Comparison of ENCODE assay signal across 8 cellular contexts in genomic region chr14:90235179-90235976, GRCh38. TPM values are rescaled to one million over a fixed set of nuclear protein-coding genes. Genes with fewer than 3 reads are reported as not detected.
A peak's percentile ranks its signal among the peaks of the same experiment; 100 is the strongest.
DNase-seq lines count a peak whose midpoint lies in the region; ATAC-seq, FAIRE-seq and TF ChIP-seq lines count a peak whose summit lies in the region.

No MANE protein-coding gene starts in this region.

- H3K27ac Mint-ChIP-seq in activated CD4-positive, alpha-beta memory T cell treated with anti-CD3 and anti-CD28 coated beads for 36 hours = no peak overlapping the region
- H3K27ac Mint-ChIP-seq in mesothelial cell of epicardium = no peak overlapping the region

- no peak overlapping the region for H2BK12ac ChIP-seq in H1 (ENCODE audit: low read depth, low read length)

- WGBS in H1 (ENCODE audit: extremely low coverage in 1 of 2, insufficient coverage in 1 of 2, insufficient read length in 1 of 2, insufficient replicate concordance in 2 of 2, low coverage in 1 of 2, low lambda C conversion rate in 2 of 2, missing lambda C conversion rate in 1 of 2), 2 experiments = 34% methylated on average over 25 of the region's 25 CpGs; no CpG with 5 or more reads in 1 of the 2 experiments

- peaks cover 22% of the 10 kb centered on the region for H3K36me3 Mint-ChIP-seq in activated CD4-positive, alpha-beta memory T cell treated with anti-CD3 and anti-CD28 coated beads for 36 hours
- H3K36me3 Mint-ChIP-seq in mesothelial cell of epicardium = no peaks in the 10 kb centered on the region

- no peaks in the 10 kb centered on the region for H3K79me1 ChIP-seq in H1 (ENCODE audit: low read depth, low read length)

- H2BK120ac ChIP-seq in H1 (replicated peaks; ENCODE audit: low read depth, low read length) = no peak overlapping the region

- TF ChIP-seq CTCF in HL-60 (IDR thresholded peaks at IDR 0.05; ENCODE audit: insufficient read depth, low read length) (peak; percentile 89), H1 (IDR thresholded peaks at IDR 0.05; ENCODE audit: control extremely low read depth in 1 of 3, insufficient read depth in 1 of 3, low read depth in 1 of 3, low read length in 3 of 3) (peak; percentile 77 to 90 (median 87)), mesothelial cell of epicardium (IDR thresholded peaks at IDR 0.05; ENCODE audit: unreplicated experiment) (peak; percentile 100)

- no peaks in the 10 kb centered on the region for H3K79me2 ChIP-seq in H1 (ENCODE audit: control insufficient read depth in 1 of 2, insufficient read depth in 2 of 2, low read length in 2 of 2)

- TF ChIP-seq RAD21 in H1 (IDR thresholded peaks at IDR 0.05 in 1 of 2, conservative IDR thresholded peaks at IDR 0.05 in 1 of 2; ENCODE audit: low read depth in 2 of 2, low read length in 2 of 2) = peak; percentile 94 to 95

- FAIRE-seq in H1 (lab: Jason Lieb, UNC) = no peak

- H3K14ac ChIP-seq in H1 (ENCODE audit: insufficient read length) = no peak overlapping the region

- no peak overlapping the region for H2BK20ac ChIP-seq in H1 (ENCODE audit: low read length)

- H2BK15ac ChIP-seq in H1 (ENCODE audit: low read length) = peak overlapping the region; percentile 81; the same call in 1 of the 2 replicates

- H3K27ac ChIP-seq in HL-60 (replicated peaks) (no peak overlapping the region), H1 (ENCODE audit: low read depth, low read length) (no peak overlapping the region)

- H3K4me1 Mint-ChIP-seq in activated CD4-positive, alpha-beta memory T cell treated with anti-CD3 and anti-CD28 coated beads for 36 hours (ENCODE audit: low read depth) = no peaks in the 10 kb centered on the region
- no peaks in the 10 kb centered on the region for H3K4me1 Mint-ChIP-seq in mesothelial cell of epicardium

- H3K56ac ChIP-seq in H1 (replicated peaks; ENCODE audit: insufficient read length, low read depth, low read length) = no peak overlapping the region

- no peak overlapping the region for H2BK5ac ChIP-seq in H1 (ENCODE audit: low read depth, low read length)

- H3K27me3 ChIP-seq in HL-60 (ENCODE audit: insufficient read depth, poor library complexity, severe bottlenecking) (no peaks in the 10 kb centered on the region), H1 (replicated peaks in 1 of 4; ENCODE audit: control insufficient read depth in 3 of 4, extremely low read depth in 1 of 4, insufficient read depth in 3 of 4, low read length in 3 of 4) (peaks cover 4 to 11% (median 7%) of the 10 kb centered on the region in 4 experiments)

- no peaks in the 10 kb centered on the region for H3K36me3 ChIP-seq in H1 (ENCODE audit: control insufficient read depth in 2 of 4, insufficient read depth in 4 of 4, low read length in 3 of 4)

- H3K23me2 ChIP-seq in H1 (ENCODE audit: low read depth, low read length) = no peaks in the 10 kb centered on the region

- no peak for TF ChIP-seq EP300 in H1 (IDR thresholded peaks at IDR 0.05; ENCODE audit: borderline replicate concordance in 1 of 2, low read depth in 2 of 2, low read length in 2 of 2)

- no peak overlapping the region for H3K4ac ChIP-seq in H1 (replicated peaks; ENCODE audit: insufficient read length, low read depth, low read length)

- POLR2A ChIA-PET in activated CD4-positive, alpha-beta memory T cell treated with anti-CD3 and anti-CD28 coated beads for 36 hours (lab: Charles Lee) = no interaction called here
- POLR2A ChIA-PET in H1 (lab: Charles Lee; ENCODE audit: partially characterized antibody) = no interaction called here

- intact Hi-C loops in activated CD4-positive, alpha-beta memory T cell treated with anti-CD3 and anti-CD28 coated beads for 36 hours (cut with micrococcal nuclease) = loop anchor here (1.0 to 10.0 kb wide), 5 partner anchors 41 to 1211 kb away; no protein-coding TSS in a partner anchor

- H3K4me1 ChIP-seq in H1 (replicated peaks in 1 of 4; ENCODE audit: control insufficient read depth in 3 of 4, insufficient read depth in 4 of 4, low read length in 3 of 4) = no peaks in the 10 kb centered on the region; a peak in 1 of 7 replicates

- H3K23ac ChIP-seq in H1 (ENCODE audit: insufficient read length) = no peak overlapping the region

- CTCF ChIA-PET in activated CD4-positive, alpha-beta memory T cell treated with anti-CD3 and anti-CD28 coated beads for 36 hours (lab: Charles Lee) = interaction anchor here (0.5 to 6.5 kb wide), 23 partner anchors 8 to 1208 kb away, joined by 3 to 77 read pairs (median 4); partner anchors contain the start of gene EFCAB11
- CTCF ChIA-PET in H1 (lab: Charles Lee; ENCODE audit: partially characterized antibody) = interaction anchor here (0.6 to 5.9 kb wide), 39 partner anchors 12 to 484 kb away, joined by 3 to 52 read pairs (median 3); no protein-coding TSS in a partner anchor

- H4K91ac ChIP-seq in H1 (replicated peaks; ENCODE audit: insufficient read length, low read length) = no peak overlapping the region

- H3K9me3 ChIP-seq in H1 (ENCODE audit: insufficient read depth in 2 of 2, low read depth in 1 of 2, low read length in 1 of 2) = peaks cover 25 to 31% of the 10 kb centered on the region in 2 experiments

- H4K8ac ChIP-seq in H1 (ENCODE audit: extremely low read depth, insufficient read depth, low read length) = no peak overlapping the region

- H3K4me3 Mint-ChIP-seq in activated CD4-positive, alpha-beta memory T cell treated with anti-CD3 and anti-CD28 coated beads for 36 hours = no peak overlapping the region
- no peak overlapping the region for H3K4me3 Mint-ChIP-seq in mesothelial cell of epicardium

- H3K9ac ChIP-seq in H1 (replicated peaks in 1 of 4; ENCODE audit: extremely low read depth in 1 of 4, low read depth in 3 of 4, low read length in 3 of 4) = no peak overlapping the region

- no peak overlapping the region for H2AK5ac ChIP-seq in H1 (ENCODE audit: low read depth, low read length)

- peak; percentile 65 to 72 for DNase-seq in HL-60 (ENCODE audit: low read depth in 1 of 2, low spot score in 1 of 2)
- DNase-seq in NCI-H748 (lab: John Stamatoyannopoulos, UW; ENCODE audit: unreplicated experiment) = peak; percentile 78
- DNase-seq in activated CD4-positive, alpha-beta memory T cell treated with anti-CD3 and anti-CD28 coated beads for 36 hours = peak; percentile 81
- peak; percentile 77 to 95 for DNase-seq in H1 (ENCODE audit: low read depth in 1 of 2, low spot score in 2 of 2)
- DNase-seq in mesothelial cell of epicardium (ENCODE audit: low spot score in 2 of 2, unreplicated experiment in 2 of 2) = peak; percentile 56 to 84
- DNase-seq in stimulated activated CD8-positive, alpha-beta memory T cell treated with anti-CD3 and anti-CD28 coated beads, Interleukin-4, amount 100 ng/mL, for 48 hours = peak; percentile 87

- H2AFZ ChIP-seq in H1 (ENCODE audit: low read length) = 0 out of 2 replicates have a peak overlapping the region, but pooled peaks have one; percentile 11

- ATAC-seq in GM18502 (IDR thresholded peaks at IDR 0.05; ENCODE audit: poor library complexity, unreplicated experiment) (peak; percentile 80), HG03378 (IDR thresholded peaks at IDR 0.05; ENCODE audit: unreplicated experiment) (no peak)

- H3K27me3 Mint-ChIP-seq in activated CD4-positive, alpha-beta memory T cell treated with anti-CD3 and anti-CD28 coated beads for 36 hours = peaks cover 10% of the 10 kb centered on the region
- H3K27me3 Mint-ChIP-seq in mesothelial cell of epicardium (ENCODE audit: low read depth) = peaks cover 18% of the 10 kb centered on the region

- peak overlapping the region in 1 of 2 experiments; percentile 25; a peak in 2 of 4 replicates for H3K4me2 ChIP-seq in H1 (ENCODE audit: insufficient read depth in 1 of 2, low read depth in 2 of 2, low read length in 2 of 2)

- no peaks in the 10 kb centered on the region for H4K20me1 ChIP-seq in H1 (replicated peaks in 1 of 2; ENCODE audit: control insufficient read depth in 1 of 2, insufficient read depth in 2 of 2, low read length in 2 of 2)

- no peak overlapping the region for H3K4me3 ChIP-seq in HL-60 (replicated peaks; ENCODE audit: insufficient read depth, low read length)
- H3K4me3 ChIP-seq in H1 (ENCODE audit: extremely low read depth in 1 of 4, insufficient read depth in 2 of 4, low read depth in 3 of 4, low read length in 4 of 4) = no peak overlapping the region; a peak in 2 of 8 replicates

- H4K5ac ChIP-seq in H1 (ENCODE audit: insufficient read length, low read depth, low read length) = no peak overlapping the region

- H3K9me3 Mint-ChIP-seq in activated CD4-positive, alpha-beta memory T cell treated with anti-CD3 and anti-CD28 coated beads for 36 hours = peaks cover 37% of the 10 kb centered on the region
- H3K9me3 Mint-ChIP-seq in mesothelial cell of epicardium = peaks cover 31% of the 10 kb centered on the region

- 0 out of 2 replicates have a peak overlapping the region, but pooled peaks have one; percentile 13 for H3K18ac ChIP-seq in H1 (ENCODE audit: extremely low read depth, low read length)

- no peak for TF ChIP-seq POLR2A in H1 (IDR thresholded peaks at IDR 0.05; ENCODE audit: control extremely low read depth in 1 of 2, low read depth in 2 of 2, low read length in 2 of 2)

TF ChIP-seq in H1, 55 proteins besides CTCF, POLR2A, EP300 and RAD21 (continues in another document):
- no peak for TF ChIP-seq TAF1 (IDR thresholded peaks at IDR 0.05; ENCODE audit: low read depth, low read length)
- TF ChIP-seq MAFK (IDR thresholded peaks at IDR 0.05; ENCODE audit: low read depth, low read length) = no peak
- TF ChIP-seq CTBP2 (IDR thresholded peaks at IDR 0.05; ENCODE audit: borderline replicate concordance, insufficient read depth, insufficient read length, low read length) = no peak
- TF ChIP-seq CBX5 (IDR thresholded peaks at IDR 0.05; ENCODE audit: low read depth, low read length) = no peak
- peak; percentile 52; the same call in 1 of the 2 replicates for TF ChIP-seq TEAD4 (IDR thresholded peaks at IDR 0.05; ENCODE audit: low read depth, low read length)

RNA-seq across cellular contexts. Expression of gene PSMC1, which starts 21.0 kb away (rescaled TPM):
- 100 to 1,000 TPM; 107 to 108 TPM for total RNA-seq in activated CD4-positive, alpha-beta memory T cell treated with anti-CD3 and anti-CD28 coated beads for 36 hours
- total RNA-seq in H1 (2021; fragmentation: NEBNext Ultra II Directional; extraction: Animal tissue kit (Norgen Biotek cat#: 25700)) = 99.6 and 104 TPM in 2 replicates
- 24.6 and 46.2 TPM in 2 replicates for polyA plus RNA-seq in H1 (2011; rRNA removed)
- 92.2 TPM for polyA plus RNA-seq in H1 (2011; cell fraction: cytosol; rRNA removed)
- polyA plus RNA-seq in H1 (2011; cell fraction: nucleus; rRNA removed) = 16.8 TPM
- polyA plus RNA-seq in H1 (2012, experiment 1 of 2) = 106 to 119 TPM (median 114 TPM) in 4 replicates
- 20.9 TPM for polyA plus RNA-seq in H1 (2012, experiment 2 of 2)
- 64.7 TPM for polyA plus RNA-seq in H1 (2013, experiment 1 of 2)
- polyA plus RNA-seq in H1 (2013, experiment 2 of 2) = 62.6 TPM
- polyA minus RNA-seq in H1 (2011; rRNA and poly(A)+ RNA removed) = 37.4 and 45.0 TPM in 2 replicates
- 34.6 TPM for polyA minus RNA-seq in H1 (2011; cell fraction: cytosol; rRNA and poly(A)+ RNA removed)
- 25.7 TPM for polyA minus RNA-seq in H1 (2011; cell fraction: nucleus; rRNA and poly(A)+ RNA removed)
- total RNA-seq in mesothelial cell of epicardium = 84.5 to 94.3 TPM (median 84.5 TPM) in 3 replicates
